Comparison of ENCODE assay signal across 1 cellular context in the genomic region with DNA sequence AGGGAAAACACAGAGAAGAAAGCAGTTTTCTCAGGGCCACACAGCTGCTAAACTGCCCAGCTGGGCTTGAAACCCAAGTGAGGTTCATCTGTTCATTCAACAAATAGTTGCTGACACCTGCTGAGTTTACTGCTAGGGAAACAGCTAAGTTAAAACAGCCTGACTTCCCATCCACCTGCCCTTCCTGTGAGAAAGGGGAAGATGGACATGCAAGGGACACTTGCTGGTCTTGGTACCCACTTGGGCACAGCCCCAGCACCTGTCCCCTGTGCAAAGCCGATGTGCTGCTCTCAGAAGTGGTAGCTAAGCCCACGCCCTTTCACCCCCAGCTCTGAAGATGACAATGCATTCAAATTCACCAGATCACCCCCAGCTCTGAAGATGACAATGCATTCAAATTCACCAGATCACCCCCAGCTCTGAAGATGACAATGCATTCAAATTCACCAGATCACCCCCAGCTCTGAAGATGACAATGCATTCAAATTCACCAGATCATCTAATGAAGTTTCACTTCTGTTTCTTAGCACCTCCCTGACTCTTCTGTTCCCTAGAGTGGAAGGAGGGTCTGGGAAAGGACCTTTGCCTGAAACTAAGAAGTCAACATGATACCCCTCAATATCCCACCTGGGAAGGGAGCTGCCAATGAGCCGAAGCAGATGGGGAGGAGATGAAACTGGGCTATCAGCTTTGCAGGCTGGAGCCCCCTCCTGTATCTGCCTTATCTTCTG.
TF ChIP-seq lines count a peak whose summit lies in the region.

No MANE protein-coding gene starts in this region.

TF ChIP-seq in GM12878, 131 proteins besides CTCF, POLR2A, EP300 and RAD21 (continued from another document and continues in another):
- no peak for TF ChIP-seq IRF3 (IDR thresholded peaks at IDR 0.05)
- peak; percentile 95 for TF ChIP-seq EED (IDR thresholded peaks at IDR 0.05; ENCODE audit: low read depth)
- no peak for TF ChIP-seq ZBTB11 (CRISPR knock-in tag; IDR thresholded peaks at IDR 0.05)
- no peak for TF ChIP-seq MTA3 (IDR thresholded peaks at IDR 0.05; ENCODE audit: borderline replicate concordance, low read length)
- no peak for TF ChIP-seq MAX (IDR thresholded peaks at IDR 0.05; ENCODE audit: low read depth, low read length)
- TF ChIP-seq, protein P1, sequence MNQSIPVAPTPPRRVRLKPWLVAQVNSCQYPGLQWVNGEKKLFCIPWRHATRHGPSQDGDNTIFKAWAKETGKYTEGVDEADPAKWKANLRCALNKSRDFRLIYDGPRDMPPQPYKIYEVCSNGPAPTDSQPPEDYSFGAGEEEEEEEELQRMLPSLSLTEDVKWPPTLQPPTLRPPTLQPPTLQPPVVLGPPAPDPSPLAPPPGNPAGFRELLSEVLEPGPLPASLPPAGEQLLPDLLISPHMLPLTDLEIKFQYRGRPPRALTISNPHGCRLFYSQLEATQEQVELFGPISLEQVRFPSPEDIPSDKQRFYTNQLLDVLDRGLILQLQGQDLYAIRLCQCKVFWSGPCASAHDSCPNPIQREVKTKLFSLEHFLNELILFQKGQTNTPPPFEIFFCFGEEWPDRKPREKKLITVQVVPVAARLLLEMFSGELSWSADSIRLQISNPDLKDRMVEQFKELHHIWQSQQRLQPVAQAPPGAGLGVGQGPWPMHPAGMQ (IDR thresholded peaks at IDR 0.05; ENCODE audit: borderline replicate concordance): no peak
- no peak for TF ChIP-seq SREBF1 (IDR thresholded peaks at IDR 0.05; ENCODE audit: low read length)
- TF ChIP-seq ASH2L (IDR thresholded peaks at IDR 0.05; ENCODE audit: borderline replicate concordance, low read depth): no peak
- TF ChIP-seq, protein P2, sequence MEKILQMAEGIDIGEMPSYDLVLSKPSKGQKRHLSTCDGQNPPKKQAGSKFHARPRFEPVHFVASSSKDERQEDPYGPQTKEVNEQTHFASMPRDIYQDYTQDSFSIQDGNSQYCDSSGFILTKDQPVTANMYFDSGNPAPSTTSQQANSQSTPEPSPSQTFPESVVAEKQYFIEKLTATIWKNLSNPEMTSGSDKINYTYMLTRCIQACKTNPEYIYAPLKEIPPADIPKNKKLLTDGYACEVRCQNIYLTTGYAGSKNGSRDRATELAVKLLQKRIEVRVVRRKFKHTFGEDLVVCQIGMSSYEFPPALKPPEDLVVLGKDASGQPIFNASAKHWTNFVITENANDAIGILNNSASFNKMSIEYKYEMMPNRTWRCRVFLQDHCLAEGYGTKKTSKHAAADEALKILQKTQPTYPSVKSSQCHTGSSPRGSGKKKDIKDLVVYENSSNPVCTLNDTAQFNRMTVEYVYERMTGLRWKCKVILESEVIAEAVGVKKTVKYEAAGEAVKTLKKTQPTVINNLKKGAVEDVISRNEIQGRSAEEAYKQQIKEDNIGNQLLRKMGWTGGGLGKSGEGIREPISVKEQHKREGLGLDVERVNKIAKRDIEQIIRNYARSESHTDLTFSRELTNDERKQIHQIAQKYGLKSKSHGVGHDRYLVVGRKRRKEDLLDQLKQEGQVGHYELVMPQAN (conservative IDR thresholded peaks at IDR 0.05): no peak
- TF ChIP-seq IRF4 (IDR thresholded peaks at IDR 0.05; ENCODE audit: low read depth, low read length): peak; percentile 79
- TF ChIP-seq KDM1A (IDR thresholded peaks at IDR 0.05; ENCODE audit: borderline replicate concordance): no peak
- TF ChIP-seq NFYA (IDR thresholded peaks at IDR 0.05; ENCODE audit: borderline replicate concordance, low read depth, low read length): no peak
- TF ChIP-seq BCL11A (IDR thresholded peaks at IDR 0.05; ENCODE audit: low read depth, low read length): peak; percentile 56; the same call in 1 of the 2 replicates
- no peak for TF ChIP-seq ZZZ3 (IDR thresholded peaks at IDR 0.05; ENCODE audit: control insufficient read depth, insufficient read length, low read depth)
- 0 out of 2 replicates have a peak, but pooled peaks have one; percentile 48 for TF ChIP-seq ZNF24 (IDR thresholded peaks at IDR 0.05)
- peak; percentile 40; the same call in 1 of the 2 replicates for TF ChIP-seq POLR2AphosphoS5 (IDR thresholded peaks at IDR 0.05; ENCODE audit: low read length)
- peak; percentile 52; the same call in 1 of the 2 replicates for TF ChIP-seq ATF7 (IDR thresholded peaks at IDR 0.05; ENCODE audit: low read depth)
- no peak for TF ChIP-seq JUND (IDR thresholded peaks at IDR 0.05; ENCODE audit: low read depth, low read length)
- no peak for TF ChIP-seq ZSCAN29 (IDR thresholded peaks at IDR 0.05)
- no peak for TF ChIP-seq EZH2 (IDR thresholded peaks at IDR 0.05; ENCODE audit: borderline replicate concordance, control insufficient read depth, low read depth, low read length)
- TF ChIP-seq DPF2 (IDR thresholded peaks at IDR 0.05): peak; percentile 78; the same call in 1 of the 2 replicates
- TF ChIP-seq, protein P3, sequence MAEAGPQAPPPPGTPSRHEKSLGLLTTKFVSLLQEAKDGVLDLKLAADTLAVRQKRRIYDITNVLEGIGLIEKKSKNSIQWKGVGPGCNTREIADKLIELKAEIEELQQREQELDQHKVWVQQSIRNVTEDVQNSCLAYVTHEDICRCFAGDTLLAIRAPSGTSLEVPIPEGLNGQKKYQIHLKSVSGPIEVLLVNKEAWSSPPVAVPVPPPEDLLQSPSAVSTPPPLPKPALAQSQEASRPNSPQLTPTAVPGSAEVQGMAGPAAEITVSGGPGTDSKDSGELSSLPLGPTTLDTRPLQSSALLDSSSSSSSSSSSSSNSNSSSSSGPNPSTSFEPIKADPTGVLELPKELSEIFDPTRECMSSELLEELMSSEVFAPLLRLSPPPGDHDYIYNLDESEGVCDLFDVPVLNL (IDR thresholded peaks at IDR 0.05; ENCODE audit: low read depth, low read length): no peak
- TF ChIP-seq BCLAF1 (IDR thresholded peaks at IDR 0.05): no peak
- TF ChIP-seq RELA (IDR thresholded peaks at IDR 0.05; ENCODE audit: borderline replicate concordance, partially characterized antibody): no peak
- no peak for TF ChIP-seq SUZ12 (IDR thresholded peaks at IDR 0.05; ENCODE audit: unreplicated experiment)
- TF ChIP-seq, protein P4, sequence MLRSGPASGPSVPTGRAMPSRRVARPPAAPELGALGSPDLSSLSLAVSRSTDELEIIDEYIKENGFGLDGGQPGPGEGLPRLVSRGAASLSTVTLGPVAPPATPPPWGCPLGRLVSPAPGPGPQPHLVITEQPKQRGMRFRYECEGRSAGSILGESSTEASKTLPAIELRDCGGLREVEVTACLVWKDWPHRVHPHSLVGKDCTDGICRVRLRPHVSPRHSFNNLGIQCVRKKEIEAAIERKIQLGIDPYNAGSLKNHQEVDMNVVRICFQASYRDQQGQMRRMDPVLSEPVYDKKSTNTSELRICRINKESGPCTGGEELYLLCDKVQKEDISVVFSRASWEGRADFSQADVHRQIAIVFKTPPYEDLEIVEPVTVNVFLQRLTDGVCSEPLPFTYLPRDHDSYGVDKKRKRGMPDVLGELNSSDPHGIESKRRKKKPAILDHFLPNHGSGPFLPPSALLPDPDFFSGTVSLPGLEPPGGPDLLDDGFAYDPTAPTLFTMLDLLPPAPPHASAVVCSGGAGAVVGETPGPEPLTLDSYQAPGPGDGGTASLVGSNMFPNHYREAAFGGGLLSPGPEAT (IDR thresholded peaks at IDR 0.05; ENCODE audit: low read depth): peak; percentile 74
- TF ChIP-seq, protein P5, sequence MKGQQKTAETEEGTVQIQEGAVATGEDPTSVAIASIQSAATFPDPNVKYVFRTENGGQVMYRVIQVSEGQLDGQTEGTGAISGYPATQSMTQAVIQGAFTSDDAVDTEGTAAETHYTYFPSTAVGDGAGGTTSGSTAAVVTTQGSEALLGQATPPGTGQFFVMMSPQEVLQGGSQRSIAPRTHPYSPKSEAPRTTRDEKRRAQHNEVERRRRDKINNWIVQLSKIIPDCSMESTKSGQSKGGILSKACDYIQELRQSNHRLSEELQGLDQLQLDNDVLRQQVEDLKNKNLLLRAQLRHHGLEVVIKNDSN (IDR thresholded peaks at IDR 0.05; ENCODE audit: borderline replicate concordance, extremely low read length, insufficient read depth, low read depth, low read length): no peak
- no peak for TF ChIP-seq STAT3 (IDR thresholded peaks at IDR 0.05; ENCODE audit: low read depth, low read length)
- no peak for TF ChIP-seq PAX8 (IDR thresholded peaks at IDR 0.05)
- TF ChIP-seq, protein P6, sequence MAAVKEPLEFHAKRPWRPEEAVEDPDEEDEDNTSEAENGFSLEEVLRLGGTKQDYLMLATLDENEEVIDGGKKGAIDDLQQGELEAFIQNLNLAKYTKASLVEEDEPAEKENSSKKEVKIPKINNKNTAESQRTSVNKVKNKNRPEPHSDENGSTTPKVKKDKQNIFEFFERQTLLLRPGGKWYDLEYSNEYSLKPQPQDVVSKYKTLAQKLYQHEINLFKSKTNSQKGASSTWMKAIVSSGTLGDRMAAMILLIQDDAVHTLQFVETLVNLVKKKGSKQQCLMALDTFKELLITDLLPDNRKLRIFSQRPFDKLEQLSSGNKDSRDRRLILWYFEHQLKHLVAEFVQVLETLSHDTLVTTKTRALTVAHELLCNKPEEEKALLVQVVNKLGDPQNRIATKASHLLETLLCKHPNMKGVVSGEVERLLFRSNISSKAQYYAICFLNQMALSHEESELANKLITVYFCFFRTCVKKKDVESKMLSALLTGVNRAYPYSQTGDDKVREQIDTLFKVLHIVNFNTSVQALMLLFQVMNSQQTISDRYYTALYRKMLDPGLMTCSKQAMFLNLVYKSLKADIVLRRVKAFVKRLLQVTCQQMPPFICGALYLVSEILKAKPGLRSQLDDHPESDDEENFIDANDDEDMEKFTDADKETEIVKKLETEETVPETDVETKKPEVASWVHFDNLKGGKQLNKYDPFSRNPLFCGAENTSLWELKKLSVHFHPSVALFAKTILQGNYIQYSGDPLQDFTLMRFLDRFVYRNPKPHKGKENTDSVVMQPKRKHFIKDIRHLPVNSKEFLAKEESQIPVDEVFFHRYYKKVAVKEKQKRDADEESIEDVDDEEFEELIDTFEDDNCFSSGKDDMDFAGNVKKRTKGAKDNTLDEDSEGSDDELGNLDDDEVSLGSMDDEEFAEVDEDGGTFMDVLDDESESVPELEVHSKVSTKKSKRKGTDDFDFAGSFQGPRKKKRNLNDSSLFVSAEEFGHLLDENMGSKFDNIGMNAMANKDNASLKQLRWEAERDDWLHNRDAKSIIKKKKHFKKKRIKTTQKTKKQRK (IDR thresholded peaks at IDR 0.05; ENCODE audit: low read depth, low read length): no peak
- TF ChIP-seq TCF3 (IDR thresholded peaks at IDR 0.05; ENCODE audit: borderline replicate concordance, insufficient read depth, low read depth, low read length): peak; percentile 47; the same call in 1 of the 2 replicates
